In genomic region chr6:110509617-110510231, GRCh38 we compare ENCODE assay signal across 13 cellular contexts. TPM values are rescaled to one million over a fixed set of nuclear protein-coding genes. Genes with fewer than 3 reads are reported as not detected.
DNase-seq lines count a peak whose midpoint lies in the region; TF ChIP-seq lines count a peak whose summit lies in the region.
"Had no signal": no experiment of that assay in that cellular context is flagged by ENCODE, and none has a peak within 500 bp of the region (broad histone marks: within the 10 kb centered on the region; RNA-seq: fewer than 3 reads in every experiment).

No MANE protein-coding gene starts in this region.

- no peak overlapping the region for H3K4me3 ChIP-seq in mesodermal cell (ENCODE audit: extremely low read depth, insufficient read depth, low read length, poor library complexity, severe bottlenecking)
- H3K4me3 ChIP-seq in prostate gland: no peak overlapping the region
- no peak overlapping the region for H3K4me3 ChIP-seq in esophagus muscularis mucosa
- H3K4me3 ChIP-seq: esophagus squamous epithelium had no signal

- no peak for TF ChIP-seq EP300 in esophagus muscularis mucosa (IDR thresholded peaks at IDR 0.05)

- no peaks in the 10 kb centered on the region for H3K36me3 ChIP-seq in mesodermal cell (ENCODE audit: control insufficient read depth, insufficient read depth, low read length)
- no peaks in the 10 kb centered on the region for H3K36me3 ChIP-seq in prostate gland
- H3K36me3 ChIP-seq in esophagus muscularis mucosa: no peaks in the 10 kb centered on the region
- H3K36me3 ChIP-seq: esophagus squamous epithelium had no signal

- no peak overlapping the region for H3K27ac Mint-ChIP-seq in chondrocyte (ENCODE audit: unreplicated experiment)
- H3K27ac Mint-ChIP-seq: natural killer cell treated with Interleukin-12 subunit alpha and Interleukin-12 subunit beta and Interleukin-15 and Interleukin-18, amount 100 ng/mL, for 72 hours had no signal

- intact Hi-C loops in prostate gland (cut with DNase I): no loop called here
- intact Hi-C loops in esophagus muscularis mucosa (cut with DNase I): no loop called here

- H3K36me3 Mint-ChIP-seq in chondrocyte (ENCODE audit: low read depth): no peaks in the 10 kb centered on the region
- H3K36me3 Mint-ChIP-seq: natural killer cell treated with Interleukin-12 subunit alpha and Interleukin-12 subunit beta and Interleukin-15 and Interleukin-18, amount 100 ng/mL, for 72 hours had no signal

- TF ChIP-seq CTCF in prostate gland (IDR thresholded peaks at IDR 0.05) (no peak), chondrocyte (IDR thresholded peaks at IDR 0.05) (no peak), esophagus muscularis mucosa (IDR thresholded peaks at IDR 0.05) (no peak)

- DNase-seq in EL (peak; percentile 91), MV-4-11 (lab: John Stamatoyannopoulos, UW) (peak; percentile 83), cerebellar cortex (ENCODE audit: low spot score) (peak; percentile 24), prostate gland (ENCODE audit: low spot score) (no peak), chondrocyte (ENCODE audit: low spot score) (no peak), esophagus muscularis mucosa (ENCODE audit: extremely low spot score) (no peak), NCI-H2107 (lab: John Stamatoyannopoulos, UW) (no peak)
- DNase-seq: activated effector memory CD4-positive, alpha-beta T cell treated with anti-CD3 and anti-CD28 coated beads, Interleukin-2, amount 50 U/mL, for 16 hours; DMS79; esophagus squamous epithelium had no signal

- H3K27me3 ChIP-seq in prostate gland (replicated peaks; ENCODE audit: insufficient read depth) (no peaks in the 10 kb centered on the region), esophagus muscularis mucosa (no peaks in the 10 kb centered on the region)
- H3K27me3 ChIP-seq: esophagus squamous epithelium had no signal

- peaks cover 12% of the 10 kb centered on the region for H3K4me1 ChIP-seq in mesodermal cell (ENCODE audit: control insufficient read depth, insufficient read depth, low read length, poor library complexity, severe bottlenecking)
- no peaks in the 10 kb centered on the region for H3K4me1 ChIP-seq in prostate gland (replicated peaks)
- H3K4me1 ChIP-seq in esophagus muscularis mucosa: peaks cover 0 to 8% (median 8%) of the 10 kb centered on the region in 4 donors

- H3K27me3 Mint-ChIP-seq in chondrocyte (ENCODE audit: low read depth): no peaks in the 10 kb centered on the region

- H3K27ac ChIP-seq in mesodermal cell (ENCODE audit: low read depth, low read length, severe bottlenecking) (peak overlapping the region; percentile 49), prostate gland (no peak overlapping the region), esophagus muscularis mucosa (replicated peaks in 1 of 4) (no peak overlapping the region)

- peaks cover 7% of the 10 kb centered on the region for H3K4me1 Mint-ChIP-seq in chondrocyte (ENCODE audit: low read depth)

- TF ChIP-seq POLR2A in prostate gland (IDR thresholded peaks at IDR 0.05): no peak
- no peak for TF ChIP-seq POLR2A in esophagus muscularis mucosa (IDR thresholded peaks at IDR 0.05; ENCODE audit: low read depth)

- 80 to 100% methylated on average over 1 of the region's 1 CpG for WGBS in mesodermal cell (ENCODE audit: insufficient coverage in 2 of 2), 2 experiments
- 89% methylated on average over 1 of the region's 1 CpG for WGBS in prostate gland
- 81% methylated on average over 1 of the region's 1 CpG for WGBS in esophagus muscularis mucosa

- H3K4me3 Mint-ChIP-seq in chondrocyte (ENCODE audit: unreplicated experiment): no peak overlapping the region
- H3K4me3 Mint-ChIP-seq: natural killer cell treated with Interleukin-12 subunit alpha and Interleukin-12 subunit beta and Interleukin-15 and Interleukin-18, amount 100 ng/mL, for 72 hours had no signal

- H3K9me3 ChIP-seq in mesodermal cell (ENCODE audit: control insufficient read depth, low read length) (peaks cover 6% of the 10 kb centered on the region), prostate gland (no peaks in the 10 kb centered on the region), esophagus muscularis mucosa (no peaks in the 10 kb centered on the region)
- H3K9me3 ChIP-seq: esophagus squamous epithelium had no signal

- H3K9me3 Mint-ChIP-seq in chondrocyte (ENCODE audit: low read depth): peaks cover 6% of the 10 kb centered on the region
- H3K9me3 Mint-ChIP-seq: natural killer cell treated with Interleukin-12 subunit alpha and Interleukin-12 subunit beta and Interleukin-15 and Interleukin-18, amount 100 ng/mL, for 72 hours had no signal

RNA-seq across cellular contexts. Expression of gene SLC22A16, which starts 33.3 kb away (rescaled TPM):
- not detected for polyA plus RNA-seq in mesodermal cell (2013, experiment 1 of 2)
- polyA plus RNA-seq in mesodermal cell (2013, experiment 2 of 2): not detected
- total RNA-seq in prostate gland: 1 to 10 TPM in 1 of 2 donors, not detected in 1; 2.7 TPM
- not detected in 3 replicates for total RNA-seq in chondrocyte
- total RNA-seq in esophagus muscularis mucosa: under 1 TPM in 1 of 4 donors, not detected in 3; 0.50 TPM
- total RNA-seq: natural killer cell treated with Interleukin-12 subunit alpha and Interleukin-12 subunit beta and Interleukin-15 and Interleukin-18, amount 100 ng/mL, for 72 hours; T-helper 1 cell treated with Interleukin-12 subunit alpha and Interleukin-12 subunit beta and Interleukin-4 antibody, amounts not matched to agents 30 ng/mL and 1 ng/mL, for 36 hours had no signal

Comparison
In these comparisons a context has a peak if more than half of its experiments do, and no peak if none do; other contexts are left out.
1. DNase-seq: peak in EL (single experiment), MV-4-11 (single experiment) and cerebellar cortex (single experiment); none in prostate gland (single experiment), chondrocyte (single experiment), esophagus muscularis mucosa (single experiment) and NCI-H2107 (single experiment).